Comparison of ENCODE assay signal across 8 cellular contexts in the genomic region with DNA sequence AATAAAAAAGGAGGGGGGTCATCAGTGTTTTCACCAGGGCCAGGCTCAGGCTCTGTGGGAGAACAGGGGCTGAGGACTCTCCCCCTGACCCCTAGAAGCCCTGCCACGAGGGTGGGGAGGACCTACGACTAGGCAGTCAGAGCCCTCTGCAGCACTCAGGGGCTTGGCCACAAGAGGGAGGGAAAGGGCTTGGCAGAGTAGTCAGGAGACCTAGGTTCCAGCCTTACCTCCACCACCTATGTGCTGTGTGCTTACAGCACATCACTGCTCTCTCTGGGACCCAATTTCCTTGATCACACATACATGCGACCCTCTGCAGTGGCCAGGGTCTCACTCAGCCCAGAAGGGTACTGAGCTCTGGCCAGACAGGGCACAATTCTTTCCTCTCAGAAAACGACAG. TPM values are rescaled to one million over a fixed set of nuclear protein-coding genes. Genes with fewer than 3 reads are reported as not detected.
DNase-seq lines count a peak whose midpoint lies in the region; ATAC-seq and TF ChIP-seq lines count a peak whose summit lies in the region.

No MANE protein-coding gene starts in this region.

- no peaks in the 10 kb centered on the region for H3K9me3 Mint-ChIP-seq in activated T-helper 1 cell treated with anti-CD3 and anti-CD28 coated beads, Interleukin-12 subunit alpha, Interleukin-12 subunit beta, Interleukin-2, Interleukin-4 antibody, amounts not matched to agents 30 ng/mL and 10 ng/mL and 1 ng/mL, durations not matched to agents 14 hours and 24 hours and 36 hours

- no peaks in the 10 kb centered on the region for H3K4me1 Mint-ChIP-seq in activated T-helper 1 cell treated with anti-CD3 and anti-CD28 coated beads, Interleukin-12 subunit alpha, Interleukin-12 subunit beta, Interleukin-2, Interleukin-4 antibody, amounts not matched to agents 30 ng/mL and 10 ng/mL and 1 ng/mL, durations not matched to agents 14 hours and 24 hours and 36 hours (ENCODE audit: low read depth)

- TF ChIP-seq CTCF in AG09319 (IDR thresholded peaks at IDR 0.05; ENCODE audit: low read depth, low read length), result peak; percentile 53
- peak; percentile 57 for TF ChIP-seq CTCF in HEK293 (tag by site-specific recombination; IDR thresholded peaks at IDR 0.05)

- no peaks in the 10 kb centered on the region for H3K36me3 Mint-ChIP-seq in activated T-helper 1 cell treated with anti-CD3 and anti-CD28 coated beads, Interleukin-12 subunit alpha, Interleukin-12 subunit beta, Interleukin-2, Interleukin-4 antibody, amounts not matched to agents 30 ng/mL and 10 ng/mL and 1 ng/mL, durations not matched to agents 14 hours and 24 hours and 36 hours (ENCODE audit: low read depth)

- DNase-seq in AG09319 (ENCODE audit: extremely low read depth, low read depth) (no peak), SJCRH30 (no peak), iPS DF 6.9 (ENCODE audit: low read depth, low spot score) (peak; percentile 48), cortex of kidney (lab: John Stamatoyannopoulos, UW) (no peak), DMS79 (lab: John Stamatoyannopoulos, UW) (no peak)
- no peak for DNase-seq in activated T-helper 1 cell treated with anti-CD3 and anti-CD28 coated beads, Interleukin-12 subunit alpha, Interleukin-12 subunit beta, Interleukin-2, Interleukin-4 antibody, amounts not matched to agents 30 ng/mL and 10 ng/mL and 1 ng/mL, durations not matched to agents 14 hours and 24 hours and 36 hours (ENCODE audit: low spot score)

- H3K36me3 ChIP-seq in HEK293 (ENCODE audit: control insufficient read depth in 2 of 2, insufficient read depth in 1 of 2, low read length in 2 of 2), result no peaks in the 10 kb centered on the region
- no peaks in the 10 kb centered on the region for H3K36me3 ChIP-seq in SJCRH30
- H3K36me3 ChIP-seq in iPS DF 6.9 (ENCODE audit: control insufficient read depth, insufficient read depth, low read length), result no peaks in the 10 kb centered on the region

- H3K4me3 Mint-ChIP-seq in activated T-helper 1 cell treated with anti-CD3 and anti-CD28 coated beads, Interleukin-12 subunit alpha, Interleukin-12 subunit beta, Interleukin-2, Interleukin-4 antibody, amounts not matched to agents 30 ng/mL and 10 ng/mL and 1 ng/mL, durations not matched to agents 14 hours and 24 hours and 36 hours, result no peak overlapping the region

- H3K4me3 ChIP-seq in HEK293 (ENCODE audit: low read depth, low read length), result no peak overlapping the region
- H3K4me3 ChIP-seq in SJCRH30, result no peak overlapping the region
- no peak overlapping the region for H3K4me3 ChIP-seq in iPS DF 6.9 (ENCODE audit: low read length)

- CTCF ChIA-PET in HEK293 (lab: Yijun Ruan, JAX), result interaction anchor here (0.6 to 4.5 kb wide), 9 partner anchors 7 to 167 kb away, joined by 3 to 30 read pairs (median 4); a partner anchor contains a TSS

- H3K27me3 ChIP-seq in SJCRH30, result no peaks in the 10 kb centered on the region
- H3K27me3 ChIP-seq in iPS DF 6.9 (ENCODE audit: control insufficient read depth, insufficient read depth, low read length), result no peaks in the 10 kb centered on the region

- H3K27me3 Mint-ChIP-seq in activated T-helper 1 cell treated with anti-CD3 and anti-CD28 coated beads, Interleukin-12 subunit alpha, Interleukin-12 subunit beta, Interleukin-2, Interleukin-4 antibody, amounts not matched to agents 30 ng/mL and 10 ng/mL and 1 ng/mL, durations not matched to agents 14 hours and 24 hours and 36 hours (ENCODE audit: insufficient read depth), result peaks cover 5% of the 10 kb centered on the region

- H3K27ac Mint-ChIP-seq in activated T-helper 1 cell treated with anti-CD3 and anti-CD28 coated beads, Interleukin-12 subunit alpha, Interleukin-12 subunit beta, Interleukin-2, Interleukin-4 antibody, amounts not matched to agents 30 ng/mL and 10 ng/mL and 1 ng/mL, durations not matched to agents 14 hours and 24 hours and 36 hours, result no peak overlapping the region

- intact Hi-C loops in activated T-helper 1 cell treated with anti-CD3 and anti-CD28 coated beads, Interleukin-12 subunit alpha, Interleukin-12 subunit beta, Interleukin-2, Interleukin-4 antibody, amounts not matched to agents 30 ng/mL and 10 ng/mL and 1 ng/mL, durations not matched to agents 14 hours and 24 hours and 36 hours (cut with micrococcal nuclease), result no loop called here

- no peaks in the 10 kb centered on the region for H3K4me1 ChIP-seq in HEK293 (ENCODE audit: control insufficient read depth, insufficient read depth, low read length)
- peaks cover 6% of the 10 kb centered on the region for H3K4me1 ChIP-seq in SJCRH30
- peaks cover 6% of the 10 kb centered on the region for H3K4me1 ChIP-seq in iPS DF 6.9 (ENCODE audit: control insufficient read depth, insufficient read depth, low read length)

- POLR2A ChIA-PET in HEK293 (lab: Yijun Ruan, JAX), result no interaction called here

- H3K9me3 ChIP-seq in HEK293 (ENCODE audit: control insufficient read depth, insufficient read depth, low read depth, low read length) (no peaks in the 10 kb centered on the region), SJCRH30 (replicated peaks) (no peaks in the 10 kb centered on the region), iPS DF 6.9 (ENCODE audit: control insufficient read depth, insufficient read depth, low read length) (no peaks in the 10 kb centered on the region)

- H3K27ac ChIP-seq in HEK293 (ENCODE audit: extremely low read depth, low read depth, low read length), result no peak overlapping the region
- peak overlapping the region; percentile 39 for H3K27ac ChIP-seq in SJCRH30
- no peak overlapping the region for H3K27ac ChIP-seq in iPS DF 6.9 (ENCODE audit: low read length)

- no CpG with 5 or more reads among the region's 4 CpGs for WGBS in iPS DF 6.9 (ENCODE audit: insufficient coverage, insufficient read length)

- ATAC-seq in HG03108 (IDR thresholded peaks at IDR 0.05; ENCODE audit: unreplicated experiment), result no peak

TF ChIP-seq in HEK293, 187 proteins besides CTCF, POLR2A, EP300 and RAD21:
- TF ChIP-seq ZNF600 (tag by site-specific recombination; IDR thresholded peaks at IDR 0.05), result peak; percentile 57
- no peak for TF ChIP-seq ZNF560 (tag by site-specific recombination; IDR thresholded peaks at IDR 0.05; ENCODE audit: borderline replicate concordance)

RNA-seq across cellular contexts. Expression of a gene that starts 16.3 kb away (rescaled TPM):
- 60.5 and 69.8 TPM in 2 replicates for total RNA-seq in SJCRH30 (2014; rRNA removed; shearing (Covaris generic))
- 54.3 and 57.3 TPM in 2 replicates for total RNA-seq in activated T-helper 1 cell treated with anti-CD3 and anti-CD28 coated beads, Interleukin-12 subunit alpha, Interleukin-12 subunit beta, Interleukin-2, Interleukin-4 antibody, amounts not matched to agents 30 ng/mL and 10 ng/mL and 1 ng/mL, durations not matched to agents 14 hours and 24 hours and 36 hours

RNA-seq across cellular contexts. Expression of a gene that starts 24.5 kb away (rescaled TPM):
- not detected in 2 replicates for total RNA-seq in SJCRH30 (2014; rRNA removed; shearing (Covaris generic))
- total RNA-seq in activated T-helper 1 cell treated with anti-CD3 and anti-CD28 coated beads, Interleukin-12 subunit alpha, Interleukin-12 subunit beta, Interleukin-2, Interleukin-4 antibody, amounts not matched to agents 30 ng/mL and 10 ng/mL and 1 ng/mL, durations not matched to agents 14 hours and 24 hours and 36 hours, result not detected in 2 replicates

RNA-seq across cellular contexts. Expression of a gene that starts 51.3 kb away (rescaled TPM):
- 0.15 TPM in 1 of 2 replicates, not detected in the other for total RNA-seq in SJCRH30 (2014; rRNA removed; shearing (Covaris generic))
- 68.4 and 70.8 TPM in 2 replicates for total RNA-seq in activated T-helper 1 cell treated with anti-CD3 and anti-CD28 coated beads, Interleukin-12 subunit alpha, Interleukin-12 subunit beta, Interleukin-2, Interleukin-4 antibody, amounts not matched to agents 30 ng/mL and 10 ng/mL and 1 ng/mL, durations not matched to agents 14 hours and 24 hours and 36 hours

Comparison
In these comparisons a context has a peak if more than half of its experiments do, and no peak if none do; other contexts are left out.
1. RNA of a gene that starts 51.3 kb away (total RNA-seq): 68.4 to 70.8 TPM in activated T-helper 1 cell treated with anti-CD3 and anti-CD28 coated beads, Interleukin-12 subunit alpha, Interleukin-12 subunit beta, Interleukin-2, Interleukin-4 antibody, amounts not matched to agents 30 ng/mL and 10 ng/mL and 1 ng/mL, durations not matched to agents 14 hours and 24 hours and 36 hours; 0.15 TPM in SJCRH30; every median in the first group is over 10 times any median in the second.